Comparison of ENCODE assay signal across 8 cellular contexts in genomic region chr16:2603165-2604015, GRCh38.
DNase-seq lines count a peak whose midpoint lies in the region; ATAC-seq lines count a peak whose summit lies in the region.

No MANE protein-coding gene starts in this region.

- peak; percentile 99 for DNase-seq in AG08396 (ENCODE audit: low spot score)
- DNase-seq in NCI-H510A (lab: John Stamatoyannopoulos, UW) = peak; percentile 88
- peak; percentile 74 to 76 for DNase-seq in activated CD4-positive, alpha-beta T cell treated with anti-CD3 and anti-CD28 coated beads for 4 hours
- peak; percentile 41 to 69 for DNase-seq in stimulated activated CD4-positive, alpha-beta T cell treated with anti-CD3 and anti-CD28 coated beads, Interleukin-1b, Interleukin-23, amount 100 ng/mL, for 1 hour (ENCODE audit: low read depth in 2 of 2)

- no peaks in the 10 kb centered on the region for H3K27me3 ChIP-seq in layer of hippocampus (ENCODE audit: control insufficient read depth, insufficient read depth, low read length)

- ATAC-seq in GM19025 (IDR thresholded peaks at IDR 0.05; ENCODE audit: low read depth, unreplicated experiment) = peak; percentile 49
- ATAC-seq in HG03378 (IDR thresholded peaks at IDR 0.05; ENCODE audit: unreplicated experiment) = peak; percentile 58

- H3K27ac ChIP-seq in cingulate gyrus (ENCODE audit: low read depth, low read length) (peak overlapping the region; percentile 75), layer of hippocampus (ENCODE audit: low read depth, low read length) (peak overlapping the region; percentile 84)

Comparison
In these comparisons a context has a peak if more than half of its experiments do, and no peak if none do; other contexts are left out.
1. Peak in every context shown above with its lines: DNase-seq, ATAC-seq and H3K27ac ChIP-seq.